In genomic region chr1:42914092-42914625, GRCh38 we compare ENCODE assay signal across 1 cellular context.
TF ChIP-seq lines count a peak whose summit lies in the region.

No MANE protein-coding gene starts in this region.

TF ChIP-seq in HepG2, 621 proteins besides CTCF, POLR2A, EP300 and RAD21 (continued from another document):
- no peak for TF ChIP-seq ZNF318 (CRISPR knock-in tag; IDR thresholded peaks at IDR 0.05)
- TF ChIP-seq ZNF160 (CRISPR knock-in tag; IDR thresholded peaks at IDR 0.05), result peak; percentile 73; the same call in 1 of the 2 replicates
- TF ChIP-seq NKX3-1 (CRISPR knock-in tag; IDR thresholded peaks at IDR 0.05), result no peak
